In the genomic region with DNA sequence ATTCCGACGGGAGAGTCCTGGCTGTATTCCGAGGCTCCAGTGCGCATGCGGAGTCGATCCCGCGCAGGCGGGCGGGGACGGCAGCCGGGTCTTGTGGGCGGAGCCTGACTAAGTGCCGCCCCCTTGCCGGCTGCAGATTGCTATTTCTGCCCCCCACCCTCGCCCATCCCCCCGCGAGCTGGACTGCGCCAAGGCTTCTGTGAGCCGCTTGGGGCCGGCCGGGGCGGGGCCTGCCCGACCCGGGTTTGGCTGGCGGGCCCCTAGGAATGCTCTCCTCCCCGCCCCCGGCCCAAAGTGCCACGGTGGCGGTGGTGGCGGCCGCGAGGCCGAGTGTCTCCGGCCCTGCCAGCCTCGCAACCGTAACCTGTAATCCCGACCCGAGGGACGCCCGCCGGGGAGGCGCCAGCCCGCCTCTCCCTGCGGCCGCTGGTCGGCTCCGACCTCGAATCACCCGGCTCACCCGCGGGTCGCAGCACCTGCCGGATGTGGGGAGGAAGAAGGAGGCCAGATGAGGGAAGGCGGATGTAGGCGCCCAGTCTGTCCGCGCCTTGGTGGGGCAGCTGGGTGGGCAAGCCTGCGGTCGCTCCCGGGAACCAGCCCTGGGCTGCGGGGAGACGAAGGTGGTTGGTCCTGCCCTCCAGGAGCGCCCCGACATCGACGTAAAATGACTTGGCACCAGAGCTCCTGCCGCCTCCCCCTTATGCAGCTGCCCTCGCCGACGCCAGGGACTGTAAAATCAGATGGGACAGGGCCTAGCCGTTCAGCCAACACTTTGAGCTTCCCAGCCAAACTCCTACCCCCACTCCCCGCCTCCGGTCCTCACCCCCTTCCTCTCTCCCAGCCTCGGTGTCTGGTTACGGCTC, we compare ENCODE assay signal across 1 cellular context.
A peak's percentile ranks its signal among the peaks of the same experiment; 100 is the strongest.
TF ChIP-seq lines count a peak whose summit lies in the region.

No MANE protein-coding gene starts in this region.

TF ChIP-seq in K562, 482 proteins besides CTCF, POLR2A, EP300 and RAD21 (continued from another document and continues in another):
- 0 out of 2 replicates have a peak, but pooled peaks have one; percentile 44 for TF ChIP-seq ERF (CRISPR knock-in tag; IDR thresholded peaks at IDR 0.05)
- TF ChIP-seq NR1H2 (CRISPR knock-in tag; IDR thresholded peaks at IDR 0.05), result no peak
- TF ChIP-seq ETV6 (IDR thresholded peaks at IDR 0.05; ENCODE audit: borderline replicate concordance in 1 of 2, low read depth in 2 of 2, low read length in 1 of 2), result no peak
- no peak for TF ChIP-seq ETV6 (CRISPR knock-in tag; IDR thresholded peaks at IDR 0.05; ENCODE audit: borderline replicate concordance)
- peak; percentile 37; the same call in 1 of the 2 replicates for TF ChIP-seq GABPA (tag; conservative IDR thresholded peaks at IDR 0.05; ENCODE audit: low read depth)
- peak; percentile 16; the same call in 1 of the 2 replicates for TF ChIP-seq HNRNPL (IDR thresholded peaks at IDR 0.05; ENCODE audit: low read depth, low read length)
- TF ChIP-seq MTA2 (IDR thresholded peaks at IDR 0.05; ENCODE audit: low read depth), result no peak
- TF ChIP-seq ZNF764 (CRISPR knock-in tag; IDR thresholded peaks at IDR 0.05; ENCODE audit: low read depth), result no peak
- no peak for TF ChIP-seq RBM34 (IDR thresholded peaks at IDR 0.05; ENCODE audit: borderline replicate concordance, insufficient read depth, low read length)
- TF ChIP-seq SAFB2 (IDR thresholded peaks at IDR 0.05; ENCODE audit: borderline replicate concordance, low read depth, low read length, severe bottlenecking), result no peak
- peak; percentile 92 for TF ChIP-seq ETV1 (tag; conservative IDR thresholded peaks at IDR 0.05; ENCODE audit: low read depth)
- TF ChIP-seq, protein P1, sequence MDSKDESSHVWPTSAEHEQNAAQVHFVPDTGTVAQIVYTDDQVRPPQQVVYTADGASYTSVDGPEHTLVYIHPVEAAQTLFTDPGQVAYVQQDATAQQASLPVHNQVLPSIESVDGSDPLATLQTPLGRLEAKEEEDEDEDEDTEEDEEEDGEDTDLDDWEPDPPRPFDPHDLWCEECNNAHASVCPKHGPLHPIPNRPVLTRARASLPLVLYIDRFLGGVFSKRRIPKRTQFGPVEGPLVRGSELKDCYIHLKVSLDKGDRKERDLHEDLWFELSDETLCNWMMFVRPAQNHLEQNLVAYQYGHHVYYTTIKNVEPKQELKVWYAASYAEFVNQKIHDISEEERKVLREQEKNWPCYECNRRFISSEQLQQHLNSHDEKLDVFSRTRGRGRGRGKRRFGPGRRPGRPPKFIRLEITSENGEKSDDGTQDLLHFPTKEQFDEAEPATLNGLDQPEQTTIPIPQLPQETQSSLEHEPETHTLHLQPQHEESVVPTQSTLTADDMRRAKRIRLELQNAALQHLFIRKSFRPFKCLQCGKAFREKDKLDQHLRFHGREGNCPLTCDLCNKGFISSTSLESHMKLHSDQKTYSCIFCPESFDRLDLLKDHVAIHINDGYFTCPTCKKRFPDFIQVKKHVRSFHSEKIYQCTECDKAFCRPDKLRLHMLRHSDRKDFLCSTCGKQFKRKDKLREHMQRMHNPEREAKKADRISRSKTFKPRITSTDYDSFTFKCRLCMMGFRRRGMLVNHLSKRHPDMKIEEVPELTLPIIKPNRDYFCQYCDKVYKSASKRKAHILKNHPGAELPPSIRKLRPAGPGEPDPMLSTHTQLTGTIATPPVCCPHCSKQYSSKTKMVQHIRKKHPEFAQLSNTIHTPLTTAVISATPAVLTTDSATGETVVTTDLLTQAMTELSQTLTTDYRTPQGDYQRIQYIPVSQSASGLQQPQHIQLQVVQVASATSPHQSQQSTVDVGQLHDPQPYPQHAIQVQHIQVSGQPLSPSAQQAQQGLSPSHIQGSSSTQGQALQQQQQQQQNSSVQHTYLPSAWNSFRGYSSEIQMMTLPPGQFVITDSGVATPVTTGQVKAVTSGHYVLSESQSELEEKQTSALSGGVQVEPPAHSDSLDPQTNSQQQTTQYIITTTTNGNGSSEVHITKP (IDR thresholded peaks at IDR 0.05; ENCODE audit: partially characterized antibody), result peak; percentile 35
- TF ChIP-seq MAX (CRISPR knock-in tag; IDR thresholded peaks at IDR 0.05), result 0 out of 2 replicates have a peak, but pooled peaks have one; percentile 53
- TF ChIP-seq, protein P2, sequence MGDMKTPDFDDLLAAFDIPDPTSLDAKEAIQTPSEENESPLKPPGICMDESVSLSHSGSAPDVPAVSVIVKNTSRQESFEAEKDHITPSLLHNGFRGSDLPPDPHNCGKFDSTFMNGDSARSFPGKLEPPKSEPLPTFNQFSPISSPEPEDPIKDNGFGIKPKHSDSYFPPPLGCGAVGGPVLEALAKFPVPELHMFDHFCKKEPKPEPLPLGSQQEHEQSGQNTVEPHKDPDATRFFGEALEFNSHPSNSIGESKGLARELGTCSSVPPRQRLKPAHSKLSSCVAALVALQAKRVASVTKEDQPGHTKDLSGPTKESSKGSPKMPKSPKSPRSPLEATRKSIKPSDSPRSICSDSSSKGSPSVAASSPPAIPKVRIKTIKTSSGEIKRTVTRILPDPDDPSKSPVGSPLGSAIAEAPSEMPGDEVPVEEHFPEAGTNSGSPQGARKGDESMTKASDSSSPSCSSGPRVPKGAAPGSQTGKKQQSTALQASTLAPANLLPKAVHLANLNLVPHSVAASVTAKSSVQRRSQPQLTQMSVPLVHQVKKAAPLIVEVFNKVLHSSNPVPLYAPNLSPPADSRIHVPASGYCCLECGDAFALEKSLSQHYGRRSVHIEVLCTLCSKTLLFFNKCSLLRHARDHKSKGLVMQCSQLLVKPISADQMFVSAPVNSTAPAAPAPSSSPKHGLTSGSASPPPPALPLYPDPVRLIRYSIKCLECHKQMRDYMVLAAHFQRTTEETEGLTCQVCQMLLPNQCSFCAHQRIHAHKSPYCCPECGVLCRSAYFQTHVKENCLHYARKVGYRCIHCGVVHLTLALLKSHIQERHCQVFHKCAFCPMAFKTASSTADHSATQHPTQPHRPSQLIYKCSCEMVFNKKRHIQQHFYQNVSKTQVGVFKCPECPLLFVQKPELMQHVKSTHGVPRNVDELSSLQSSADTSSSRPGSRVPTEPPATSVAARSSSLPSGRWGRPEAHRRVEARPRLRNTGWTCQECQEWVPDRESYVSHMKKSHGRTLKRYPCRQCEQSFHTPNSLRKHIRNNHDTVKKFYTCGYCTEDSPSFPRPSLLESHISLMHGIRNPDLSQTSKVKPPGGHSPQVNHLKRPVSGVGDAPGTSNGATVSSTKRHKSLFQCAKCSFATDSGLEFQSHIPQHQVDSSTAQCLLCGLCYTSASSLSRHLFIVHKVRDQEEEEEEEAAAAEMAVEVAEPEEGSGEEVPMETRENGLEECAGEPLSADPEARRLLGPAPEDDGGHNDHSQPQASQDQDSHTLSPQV (IDR thresholded peaks at IDR 0.05), result peak; percentile 82
- TF ChIP-seq FOXP4 (CRISPR knock-in tag; IDR thresholded peaks at IDR 0.05; ENCODE audit: borderline replicate concordance), result no peak
- no peak for TF ChIP-seq NR2F6 (CRISPR knock-in tag; IDR thresholded peaks at IDR 0.05)
- no peak for TF ChIP-seq POLR3G (IDR thresholded peaks at IDR 0.05; ENCODE audit: extremely low read depth, insufficient read length, insufficient replicate concordance)
- no peak for TF ChIP-seq SNAPC5 (CRISPR knock-in tag; IDR thresholded peaks at IDR 0.05)
- peak; percentile 98 for TF ChIP-seq CREB3L1 (IDR thresholded peaks at IDR 0.05; ENCODE audit: borderline replicate concordance, low read depth)
- no peak for TF ChIP-seq ZFPM2 (CRISPR knock-in tag; IDR thresholded peaks at IDR 0.05)
- TF ChIP-seq, protein P3, sequence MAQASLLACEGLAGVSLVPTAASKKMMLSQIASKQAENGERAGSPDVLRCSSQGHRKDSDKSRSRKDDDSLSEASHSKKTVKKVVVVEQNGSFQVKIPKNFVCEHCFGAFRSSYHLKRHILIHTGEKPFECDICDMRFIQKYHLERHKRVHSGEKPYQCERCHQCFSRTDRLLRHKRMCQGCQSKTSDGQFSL (CRISPR knock-in tag; IDR thresholded peaks at IDR 0.05), result no peak
- TF ChIP-seq, protein P3 (tag; IDR thresholded peaks at IDR 0.05), result no peak
- TF ChIP-seq, protein P4, sequence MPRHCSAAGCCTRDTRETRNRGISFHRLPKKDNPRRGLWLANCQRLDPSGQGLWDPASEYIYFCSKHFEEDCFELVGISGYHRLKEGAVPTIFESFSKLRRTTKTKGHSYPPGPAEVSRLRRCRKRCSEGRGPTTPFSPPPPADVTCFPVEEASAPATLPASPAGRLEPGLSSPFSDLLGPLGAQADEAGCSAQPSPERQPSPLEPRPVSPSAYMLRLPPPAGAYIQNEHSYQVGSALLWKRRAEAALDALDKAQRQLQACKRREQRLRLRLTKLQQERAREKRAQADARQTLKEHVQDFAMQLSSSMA (CRISPR knock-in tag; IDR thresholded peaks at IDR 0.05), result no peak
- TF ChIP-seq, protein P5, sequence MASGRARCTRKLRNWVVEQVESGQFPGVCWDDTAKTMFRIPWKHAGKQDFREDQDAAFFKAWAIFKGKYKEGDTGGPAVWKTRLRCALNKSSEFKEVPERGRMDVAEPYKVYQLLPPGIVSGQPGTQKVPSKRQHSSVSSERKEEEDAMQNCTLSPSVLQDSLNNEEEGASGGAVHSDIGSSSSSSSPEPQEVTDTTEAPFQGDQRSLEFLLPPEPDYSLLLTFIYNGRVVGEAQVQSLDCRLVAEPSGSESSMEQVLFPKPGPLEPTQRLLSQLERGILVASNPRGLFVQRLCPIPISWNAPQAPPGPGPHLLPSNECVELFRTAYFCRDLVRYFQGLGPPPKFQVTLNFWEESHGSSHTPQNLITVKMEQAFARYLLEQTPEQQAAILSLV (tag; IDR thresholded peaks at IDR 0.05), result no peak
- TF ChIP-seq RBM22 (IDR thresholded peaks at IDR 0.05; ENCODE audit: low read depth, low read length, poor library complexity, severe bottlenecking), result no peak
- no peak for TF ChIP-seq ATF3 (IDR thresholded peaks at IDR 0.05)
- TF ChIP-seq ATF3 (CRISPR knock-in tag; conservative IDR thresholded peaks at IDR 0.05), result no peak
- TF ChIP-seq E2F5 (CRISPR knock-in tag; IDR thresholded peaks at IDR 0.05), result no peak
- TF ChIP-seq PPARD (CRISPR knock-in tag; IDR thresholded peaks at IDR 0.05), result no peak
- TF ChIP-seq ZNF217 (CRISPR knock-in tag; IDR thresholded peaks at IDR 0.05), result no peak
- no peak; the same call in 1 of the 2 replicates for TF ChIP-seq THRA (IDR thresholded peaks at IDR 0.05)
- TF ChIP-seq KDM1A (IDR thresholded peaks at IDR 0.05), result peak in 1 of 2 experiments; percentile 50; a peak in 1 of 4 replicates
- no peak for TF ChIP-seq ADNP (tag; IDR thresholded peaks at IDR 0.05)
- no peak for TF ChIP-seq DIDO1 (tag; IDR thresholded peaks at IDR 0.05; ENCODE audit: low read depth)
- no peak for TF ChIP-seq MAFG (tag; conservative IDR thresholded peaks at IDR 0.05)
- no peak for TF ChIP-seq CEBPG (CRISPR knock-in tag; IDR thresholded peaks at IDR 0.05)
- no peak for TF ChIP-seq CEBPG (tag; conservative IDR thresholded peaks at IDR 0.05 in 1 of 2, IDR thresholded peaks at IDR 0.05 in 1 of 2)
